8 cellular contexts compared by ENCODE assay signal in the genomic region with DNA sequence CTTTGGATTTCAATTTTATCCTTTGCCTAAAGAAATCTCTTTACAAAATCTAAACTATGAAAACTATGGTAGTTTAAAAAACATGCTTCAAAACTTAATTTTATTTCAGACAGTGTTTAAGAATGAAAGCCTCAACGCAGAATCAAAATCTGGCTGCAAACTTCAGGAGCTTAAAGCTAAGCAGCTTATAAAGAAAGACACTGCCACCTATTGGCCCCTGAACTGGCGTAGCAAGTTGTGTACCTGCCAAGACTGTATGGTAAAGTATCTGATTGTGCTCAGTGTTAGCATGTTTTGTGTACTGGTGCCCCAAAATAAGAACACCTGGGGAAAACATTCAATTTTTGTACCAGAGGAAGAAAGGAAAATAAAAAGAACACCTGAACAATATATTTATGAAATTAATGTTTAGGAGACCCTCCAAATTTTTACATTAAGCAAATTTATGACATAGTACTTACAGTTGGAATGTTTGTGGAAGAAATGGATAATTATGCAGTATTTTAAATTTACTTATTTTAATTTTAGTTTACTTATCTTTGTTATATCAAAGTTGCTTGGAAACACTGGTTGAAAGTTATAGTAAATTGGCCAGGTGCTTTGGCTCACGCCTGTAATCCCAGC. TPM values are rescaled to one million over a fixed set of nuclear protein-coding genes. Genes with fewer than 3 reads are reported as not detected.
DNase-seq lines count a peak whose midpoint lies in the region; ATAC-seq, FAIRE-seq and TF ChIP-seq lines count a peak whose summit lies in the region.

No MANE protein-coding gene starts in this region.

- H4K20me1 ChIP-seq in OCI-LY7 (ENCODE audit: insufficient read depth, low read length): no peaks in the 10 kb centered on the region

- TF ChIP-seq CTCF in OCI-LY7 (conservative IDR thresholded peaks at IDR 0.05; ENCODE audit: low read length): peak; percentile 94
- TF ChIP-seq CTCF in stomach (IDR thresholded peaks at IDR 0.05): peak in 4 of 7 experiments; percentile 16 to 42 (median 36)

- BruUV-seq in OCI-LY7 (replicated peaks; lab: Mats Ljungman, UMichigan): no TSS peak

- H3K4me1 ChIP-seq in OCI-LY7 (ENCODE audit: insufficient read depth, low read length, poor library complexity, severe bottlenecking): no peaks in the 10 kb centered on the region
- no peaks in the 10 kb centered on the region for H3K4me1 ChIP-seq in stomach

- CTCF ChIA-PET in OCI-LY7 (lab: Charles Lee; ENCODE audit: unreplicated experiment): interaction anchor here (0.9 kb wide), 1 partner anchor 106 kb away, joined by 6 read pairs; no protein-coding TSS in a partner anchor

- no peak overlapping the region for H2AFZ ChIP-seq in OCI-LY7 (ENCODE audit: low read length)

- ATAC-seq in HG03045 (IDR thresholded peaks at IDR 0.05; ENCODE audit: unreplicated experiment): no peak

- 39 to 50% (median 44%) methylated on average over 3 of the region's 3 CpGs for WGBS in stomach, 5 donors

- FAIRE-seq in GM12891 (lab: Jason Lieb, UNC): peak; percentile 71
- peak; percentile 85 for FAIRE-seq in islet of Langerhans (lab: Jason Lieb, UNC)

- no peak overlapping the region for H3K4me3 ChIP-seq in OCI-LY7 (ENCODE audit: low read depth, low read length, poor library complexity, severe bottlenecking)
- H3K4me3 ChIP-seq in stomach: no peak overlapping the region

- no peak for TF ChIP-seq EP300 in stomach (IDR thresholded peaks at IDR 0.05)

- H3K9me2 ChIP-seq in OCI-LY7 (ENCODE audit: insufficient read depth, low read length): no peaks in the 10 kb centered on the region

- POLR2A ChIA-PET in OCI-LY7 (lab: Charles Lee): no interaction called here

- H3K36me3 ChIP-seq in OCI-LY7 (ENCODE audit: insufficient read depth, low read length): peaks cover 92% of the 10 kb centered on the region
- H3K36me3 ChIP-seq in stomach: peaks cover 60 to 100% (median 99%) of the 10 kb centered on the region in 4 donors

- H3K27ac ChIP-seq in OCI-LY7 (ENCODE audit: low read depth, low read length, poor library complexity, severe bottlenecking): no peak overlapping the region
- H3K27ac ChIP-seq in stomach: no peak overlapping the region

- H3K4me2 ChIP-seq in OCI-LY7 (ENCODE audit: low read length): no peak overlapping the region

- intact Hi-C loops in OCI-LY7 (cut with micrococcal nuclease; ENCODE audit: unreplicated experiment) (loop anchor here (2.0 kb wide), 1 partner anchor 106 kb away; no protein-coding TSS in a partner anchor), stomach (cut with DNase I; ENCODE audit: low total_unique reads) (no loop called here)

- TF ChIP-seq POLR2A in GM12891 (IDR thresholded peaks at IDR 0.05; ENCODE audit: low read depth, low read length) (no peak), stomach (IDR thresholded peaks at IDR 0.05) (no peak)

- DNase-seq in AG20443 (ENCODE audit: low spot score) (peak; percentile 51), GM12891 (ENCODE audit: insufficient read length, low spot score) (no peak), HUDEP-2 (lab: John Stamatoyannopoulos, UW; ENCODE audit: unreplicated experiment in 76 of 76) (peak in 48 of 76 experiments; percentile 5 to 60 (median 28)), OCI-LY7 (ENCODE audit: low spot score) (peak; percentile 77), amniotic epithelial cell (ENCODE audit: low read depth) (peak; percentile 73), stomach (peak; percentile 59)

- H3K79me2 ChIP-seq in OCI-LY7 (ENCODE audit: insufficient read depth, low read depth, low read length): no peaks in the 10 kb centered on the region

- no peaks in the 10 kb centered on the region for H3K27me3 ChIP-seq in stomach

- no peaks in the 10 kb centered on the region for H3K9me3 ChIP-seq in OCI-LY7 (ENCODE audit: low read length)
- H3K9me3 ChIP-seq in stomach: no peaks in the 10 kb centered on the region

TF ChIP-seq in GM12891, 5 proteins besides CTCF, POLR2A, EP300 and RAD21:
- TF ChIP-seq POLR2AphosphoS5 (IDR thresholded peaks at IDR 0.05; ENCODE audit: low read depth, low read length) (no peak), PAX5 (IDR thresholded peaks at IDR 0.05; ENCODE audit: insufficient read depth, low read length, severe bottlenecking) (no peak), POU2F2 (IDR thresholded peaks at IDR 0.05; ENCODE audit: low read depth, low read length) (no peak), TAF1 (IDR thresholded peaks at IDR 0.05; ENCODE audit: low read depth, low read length) (no peak), SPI1 (IDR thresholded peaks at IDR 0.05; ENCODE audit: low read depth, low read length) (no peak)

RNA-seq across cellular contexts. Expression of gene UBR7, which starts 12.2 kb away (rescaled TPM):
- 29.2 TPM for polyA plus RNA-seq in GM12891 (2012; ENCODE audit: low read depth, missing spikeins)
- total RNA-seq in OCI-LY7 (2014; rRNA removed; shearing (Covaris generic)): 45.1 and 76.5 TPM in 2 replicates
- 38.1 and 38.5 TPM in 2 replicates for total RNA-seq in OCI-LY7 (2022)
- 100 to 1,000 TPM in 1 of 5 donors, 10 to 100 TPM in 3, 1 to 10 TPM in 1; 8.8 to 124 (median 31.0) TPM for total RNA-seq in stomach
- 10 to 100 TPM; 11.9 to 16.5 (median 15.6) TPM for polyA plus RNA-seq in stomach

RNA-seq across cellular contexts. Expression of gene GON7, which starts 12.3 kb away (rescaled TPM):
- polyA plus RNA-seq in GM12891 (2012; ENCODE audit: low read depth, missing spikeins): 14.9 TPM
- 54.8 and 78.7 TPM in 2 replicates for total RNA-seq in OCI-LY7 (2014; rRNA removed; shearing (Covaris generic))
- total RNA-seq in OCI-LY7 (2022): 27.9 and 28.9 TPM in 2 replicates
- total RNA-seq in stomach: 10 to 100 TPM in 2 of 5 donors, 1 to 10 TPM in 3; 2.9 to 17.8 (median 4.9) TPM
- polyA plus RNA-seq in stomach: 10 to 100 TPM; 17.6 to 36.0 (median 25.9) TPM

RNA-seq across cellular contexts. Expression of gene LYSET, which starts 34.1 kb away (rescaled TPM):
- polyA plus RNA-seq in GM12891 (2012; ENCODE audit: low read depth, missing spikeins): 10.9 TPM
- 9.3 and 12.0 TPM in 2 replicates for total RNA-seq in OCI-LY7 (2014; rRNA removed; shearing (Covaris generic))
- 17.9 and 19.7 TPM in 2 replicates for total RNA-seq in OCI-LY7 (2022)
- 10 to 100 TPM in 1 of 5 donors, 1 to 10 TPM in 2, under 1 TPM in 2; 0.87 to 11.6 (median 2.9) TPM for total RNA-seq in stomach
- polyA plus RNA-seq in stomach: 10 to 100 TPM; 19.3 to 23.8 (median 21.6) TPM

RNA-seq across cellular contexts. Expression of gene MOAP1, which starts 34.5 kb away (rescaled TPM):
- polyA plus RNA-seq in GM12891 (2012; ENCODE audit: low read depth, missing spikeins): 20.7 TPM
- total RNA-seq in OCI-LY7 (2014; rRNA removed; shearing (Covaris generic)): 31.2 and 34.3 TPM in 2 replicates
- total RNA-seq in OCI-LY7 (2022) (26.4 TPM in 2 replicates), stomach (10 to 100 TPM in 2 of 5 donors, 1 to 10 TPM in 2, under 1 TPM in 1; 0.87 to 44.1 (median 9.4) TPM)
- 10 to 100 TPM; 18.3 to 26.0 (median 20.1) TPM for polyA plus RNA-seq in stomach
